8 cellular contexts compared by ENCODE assay signal in the genomic region with DNA sequence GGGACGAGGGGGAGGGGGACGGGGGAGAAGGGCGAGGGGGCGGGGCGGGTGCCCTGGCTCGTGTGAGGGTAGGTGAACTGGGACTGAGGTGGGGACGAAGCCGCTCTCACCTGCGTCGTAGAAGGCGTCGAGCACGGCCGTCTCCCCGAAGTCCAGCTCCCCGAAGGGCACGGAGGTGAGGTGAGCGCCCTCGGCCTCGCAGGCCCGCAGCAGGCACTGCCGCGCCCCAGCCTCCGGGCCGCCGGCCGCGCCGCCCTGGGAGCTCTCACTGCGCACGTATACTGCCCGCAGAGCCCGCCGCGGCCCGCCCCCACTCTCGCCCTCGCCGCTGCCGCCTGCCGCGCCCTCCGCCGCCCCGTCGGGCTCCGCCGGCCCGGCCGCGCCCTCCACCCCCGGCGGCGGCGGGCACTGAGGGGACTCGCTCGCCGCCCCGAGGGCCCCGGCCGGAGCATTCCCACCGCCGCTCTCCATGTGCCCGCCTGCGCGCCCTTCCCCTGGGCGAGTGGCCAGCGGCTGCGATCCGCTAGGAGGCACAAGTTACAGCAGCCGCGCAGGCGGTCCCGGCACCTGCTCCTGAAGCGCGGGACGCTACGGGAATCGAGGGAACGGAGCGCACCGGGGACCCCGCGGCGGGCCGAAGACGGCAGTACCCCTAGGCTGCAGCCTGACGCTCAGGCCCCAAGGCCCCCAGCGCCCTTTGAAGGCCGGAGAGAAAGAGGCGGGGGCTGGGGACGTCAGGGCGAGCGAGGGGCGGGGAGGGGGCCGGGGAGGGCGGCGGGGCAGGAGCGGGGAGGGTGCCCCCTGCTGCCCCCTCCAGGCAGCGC. TPM values are rescaled to one million over a fixed set of nuclear protein-coding genes. Genes with fewer than 3 reads are reported as not detected.
DNase-seq lines count a peak whose midpoint lies in the region; ATAC-seq and TF ChIP-seq lines count a peak whose summit lies in the region.

A gene with protein sequence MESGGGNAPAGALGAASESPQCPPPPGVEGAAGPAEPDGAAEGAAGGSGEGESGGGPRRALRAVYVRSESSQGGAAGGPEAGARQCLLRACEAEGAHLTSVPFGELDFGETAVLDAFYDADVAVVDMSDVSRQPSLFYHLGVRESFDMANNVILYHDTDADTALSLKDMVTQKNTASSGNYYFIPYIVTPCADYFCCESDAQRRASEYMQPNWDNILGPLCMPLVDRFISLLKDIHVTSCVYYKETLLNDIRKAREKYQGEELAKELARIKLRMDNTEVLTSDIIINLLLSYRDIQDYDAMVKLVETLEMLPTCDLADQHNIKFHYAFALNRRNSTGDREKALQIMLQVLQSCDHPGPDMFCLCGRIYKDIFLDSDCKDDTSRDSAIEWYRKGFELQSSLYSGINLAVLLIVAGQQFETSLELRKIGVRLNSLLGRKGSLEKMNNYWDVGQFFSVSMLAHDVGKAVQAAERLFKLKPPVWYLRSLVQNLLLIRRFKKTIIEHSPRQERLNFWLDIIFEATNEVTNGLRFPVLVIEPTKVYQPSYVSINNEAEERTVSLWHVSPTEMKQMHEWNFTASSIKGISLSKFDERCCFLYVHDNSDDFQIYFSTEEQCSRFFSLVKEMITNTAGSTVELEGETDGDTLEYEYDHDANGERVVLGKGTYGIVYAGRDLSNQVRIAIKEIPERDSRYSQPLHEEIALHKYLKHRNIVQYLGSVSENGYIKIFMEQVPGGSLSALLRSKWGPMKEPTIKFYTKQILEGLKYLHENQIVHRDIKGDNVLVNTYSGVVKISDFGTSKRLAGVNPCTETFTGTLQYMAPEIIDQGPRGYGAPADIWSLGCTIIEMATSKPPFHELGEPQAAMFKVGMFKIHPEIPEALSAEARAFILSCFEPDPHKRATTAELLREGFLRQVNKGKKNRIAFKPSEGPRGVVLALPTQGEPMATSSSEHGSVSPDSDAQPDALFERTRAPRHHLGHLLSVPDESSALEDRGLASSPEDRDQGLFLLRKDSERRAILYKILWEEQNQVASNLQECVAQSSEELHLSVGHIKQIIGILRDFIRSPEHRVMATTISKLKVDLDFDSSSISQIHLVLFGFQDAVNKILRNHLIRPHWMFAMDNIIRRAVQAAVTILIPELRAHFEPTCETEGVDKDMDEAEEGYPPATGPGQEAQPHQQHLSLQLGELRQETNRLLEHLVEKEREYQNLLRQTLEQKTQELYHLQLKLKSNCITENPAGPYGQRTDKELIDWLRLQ (N-terminal part only) (minus strand): TSS at position 718 of the 824 bp plus-strand sequence. CDS start 247 bp downstream, at position 471.

- WGBS in neuronal stem cell (ENCODE audit: extremely low coverage in 2 of 2, insufficient read length in 2 of 2, insufficient replicate concordance in 1 of 2), 2 donors, result no CpG with 5 or more reads among the region's 100 CpGs

- ATAC-seq in T-helper 17 cell (peak; percentile 53), HG03139 (IDR thresholded peaks at IDR 0.05; ENCODE audit: unreplicated experiment) (no peak), GM21447 (IDR thresholded peaks at IDR 0.05; ENCODE audit: unreplicated experiment) (no peak)

- H2BK5ac ChIP-seq in neuronal stem cell (ENCODE audit: low read length), result no peak within 1 kb of the TSS

- peak; percentile 34 for DNase-seq in COLO668 (lab: John Stamatoyannopoulos, UW; ENCODE audit: unreplicated experiment)
- peak; percentile 1 for DNase-seq in HCEC 1CT
- DNase-seq in T-helper 17 cell, result no peak
- DNase-seq in erythroblast (lab: John Stamatoyannopoulos, UW), result peak; percentile 41 to 43
- DNase-seq in neuronal stem cell (ENCODE audit: low spot score), result no peak
- no peak for DNase-seq in NCI-H2081 treated with DMSO at 0.1 percent for 48 hours (lab: John Stamatoyannopoulos, UW)

- no peak within 1 kb of the TSS for H3K23ac ChIP-seq in neuronal stem cell (ENCODE audit: low read depth, low read length, poor library complexity)

- no peak within 1 kb of the TSS for H4K8ac ChIP-seq in neuronal stem cell (ENCODE audit: low read depth, low read length)

- peak within 1 kb of the TSS; percentile 71 for H3K4me2 ChIP-seq in neuronal stem cell (ENCODE audit: insufficient read depth, low read length, poor library complexity, severe bottlenecking)

- no peak within 1 kb of the TSS for H2AK5ac ChIP-seq in neuronal stem cell (ENCODE audit: low read depth, low read length)

- H3K27ac ChIP-seq in neuronal stem cell (replicated peaks; ENCODE audit: low read length), result no peak within 1 kb of the TSS

- no peak within 1 kb of the TSS for H2BK15ac ChIP-seq in neuronal stem cell (ENCODE audit: low read length)

- no peak within 1 kb of the TSS for H2BK12ac ChIP-seq in neuronal stem cell (ENCODE audit: low read length)

- H3K9me3 ChIP-seq in T-helper 17 cell (ENCODE audit: control insufficient read depth, low read length, poor library complexity, severe bottlenecking) (no peaks in the 10 kb centered on the region), neuronal stem cell (replicated peaks in 1 of 2; ENCODE audit: control insufficient read depth in 2 of 2, insufficient read depth in 1 of 2, low read depth in 1 of 2, low read length in 2 of 2) (no peaks in the 10 kb centered on the region)

- H3K4me1 Mint-ChIP-seq in T-helper 17 cell, result no peaks in the 10 kb centered on the region

- H3K4me1 ChIP-seq in neuronal stem cell (ENCODE audit: control insufficient read depth in 2 of 2, insufficient read depth in 1 of 2, low read depth in 1 of 2, low read length in 2 of 2), result no peaks in the 10 kb centered on the region

- no peaks in the 10 kb centered on the region for H3K36me3 ChIP-seq in neuronal stem cell (replicated peaks in 1 of 2; ENCODE audit: control insufficient read depth in 2 of 2, insufficient read depth in 2 of 2, low read length in 2 of 2)

- H3K18ac ChIP-seq in neuronal stem cell (ENCODE audit: low read length), result peak within 1 kb of the TSS; percentile 64

- no peak within 1 kb of the TSS for H3K9ac ChIP-seq in neuronal stem cell (ENCODE audit: low read depth, low read length, poor library complexity)

- H4K91ac ChIP-seq in neuronal stem cell (ENCODE audit: low read depth, low read length, poor library complexity), result no peak within 1 kb of the TSS

- no peak within 1 kb of the TSS for H3K4ac ChIP-seq in neuronal stem cell (ENCODE audit: low read length)

- H3K36me3 Mint-ChIP-seq in T-helper 17 cell (ENCODE audit: low read depth), result no peaks in the 10 kb centered on the region

- H3K4me3 ChIP-seq in neuronal stem cell (ENCODE audit: low read length in 2 of 2), result peak within 1 kb of the TSS; percentile 31 to 77

- peak within 1 kb of the TSS; percentile 84 for H2AFZ ChIP-seq in neuronal stem cell (ENCODE audit: low read length)

- TF ChIP-seq POLR2A in erythroblast (IDR thresholded peaks at IDR 0.05; ENCODE audit: low read length), result no peak

- H3K4me3 Mint-ChIP-seq in T-helper 17 cell, result peak within 1 kb of the TSS; percentile 82

- H3K27ac Mint-ChIP-seq in T-helper 17 cell, result no peak within 1 kb of the TSS

- peaks cover 5% of the 10 kb centered on the region for H3K27me3 Mint-ChIP-seq in T-helper 17 cell

- no peak within 1 kb of the TSS for H2BK120ac ChIP-seq in neuronal stem cell (ENCODE audit: low read depth, low read length)

- H3K14ac ChIP-seq in neuronal stem cell (ENCODE audit: low read length), result no peak within 1 kb of the TSS

- H3K27me3 ChIP-seq in neuronal stem cell (ENCODE audit: control insufficient read depth in 3 of 3, insufficient read depth in 3 of 3, low read depth in 1 of 3, low read length in 3 of 3), result peaks cover 0 to 17% (median 5%) of the 10 kb centered on the region in 3 experiments

- H3K79me1 ChIP-seq in neuronal stem cell (ENCODE audit: low read depth, low read length), result no peaks in the 10 kb centered on the region

RNA-seq across cellular contexts. Expression of the gene that starts here (rescaled TPM):
- total RNA-seq in T-helper 17 cell, result under 1 TPM in 1 of 2 donors, not detected in 1; 0.16 TPM
- polyA plus RNA-seq in neuronal stem cell (2013, experiment 1 of 2), result 1.6 TPM
- polyA plus RNA-seq in neuronal stem cell (2013, experiment 2 of 2), result 1.6 TPM

Comparison
In these comparisons a context has a peak if more than half of its experiments do, and no peak if none do; other contexts are left out.
1. Peak in ATAC-seq in T-helper 17 cell; RNA of the gene not detected or under 1 TPM.
2. DNase-seq: peak in COLO668 (single experiment), HCEC 1CT (single experiment) and erythroblast (2 of 2); none in T-helper 17 cell (0 of 3), neuronal stem cell (single experiment) and NCI-H2081 treated with DMSO at 0.1 percent for 48 hours (single experiment).